In genomic region chr19:28185646-28186045, GRCh38 we compare ENCODE assay signal across 24 cellular contexts.
DNase-seq lines count a peak whose midpoint lies in the region; ATAC-seq, FAIRE-seq and TF ChIP-seq lines count a peak whose summit lies in the region.
"Had no signal": no experiment of that assay in that cellular context is flagged by ENCODE, and none has a peak within 500 bp of the region (broad histone marks: within the 10 kb centered on the region; RNA-seq: fewer than 3 reads in every experiment).

No MANE protein-coding gene starts in this region.

- in situ Hi-C loops in GM13976 (cut with MboI; ENCODE audit: low sequenced_read_pairs, unreplicated experiment), result no loop called here

- H3K4me1 Mint-ChIP-seq in astrocyte (ENCODE audit: low read depth, unreplicated experiment), result peaks cover 15% of the 10 kb centered on the region
- H3K4me1 Mint-ChIP-seq in immature natural killer cell, result no peaks in the 10 kb centered on the region
- H3K4me1 Mint-ChIP-seq: CD4-positive, CD25-positive, alpha-beta regulatory T cell had no signal

- no peak overlapping the region for H2AFZ ChIP-seq in astrocyte (ENCODE audit: low read depth, low read length)

- H3K4me1 ChIP-seq in astrocyte (ENCODE audit: insufficient read depth, low read length), result peaks cover 4% of the 10 kb centered on the region
- H3K4me1 ChIP-seq: BE2C had no signal

- no peak overlapping the region for H3K4me3 ChIP-seq in astrocyte (ENCODE audit: insufficient read depth, low read depth, low read length)
- H3K4me3 ChIP-seq: K562, MG63 had no signal

- no peak overlapping the region for H3K4me3 Mint-ChIP-seq in astrocyte (ENCODE audit: unreplicated experiment)
- H3K4me3 Mint-ChIP-seq in immature natural killer cell, result no peak overlapping the region
- H3K4me3 Mint-ChIP-seq: CD4-positive, CD25-positive, alpha-beta regulatory T cell had no signal

- TF ChIP-seq CTCF in astrocyte (IDR thresholded peaks at IDR 0.05; ENCODE audit: insufficient read depth, low read depth, low read length), result no peak
- no peak for TF ChIP-seq CTCF in GM13976 (IDR thresholded peaks at IDR 0.05; ENCODE audit: borderline replicate concordance, control extremely low read depth, extremely low read depth, insufficient read depth, missing control alignments)

- H3K9me3 Mint-ChIP-seq in astrocyte (ENCODE audit: unreplicated experiment) (peaks cover 6% of the 10 kb centered on the region), immature natural killer cell (peaks cover 0 to 18% (median 4%) of the 10 kb centered on the region in 6 donors)

- H3K36me3 Mint-ChIP-seq in astrocyte (ENCODE audit: low read depth, unreplicated experiment) (no peaks in the 10 kb centered on the region), immature natural killer cell (peaks cover 0 to 5% (median 0%) of the 10 kb centered on the region in 3 donors)
- H3K36me3 Mint-ChIP-seq: CD4-positive, CD25-positive, alpha-beta regulatory T cell had no signal

- no peak overlapping the region for H3K9ac ChIP-seq in astrocyte (ENCODE audit: low read length)

- no peak for ATAC-seq in HG03354 (IDR thresholded peaks at IDR 0.05; ENCODE audit: poor library complexity, severe bottlenecking, unreplicated experiment)
- ATAC-seq: HCT116, HepG2, K562 had no signal

- no peak for TF ChIP-seq POLR2A in erythroblast (IDR thresholded peaks at IDR 0.05; ENCODE audit: low read length)

- H3K9me3 ChIP-seq in astrocyte (ENCODE audit: insufficient read depth, low read depth, low read length), result no peaks in the 10 kb centered on the region
- H3K9me3 ChIP-seq: BE2C, MG63 had no signal

- peak overlapping the region; percentile 53 for H3K27ac Mint-ChIP-seq in astrocyte (ENCODE audit: unreplicated experiment)
- H3K27ac Mint-ChIP-seq in immature natural killer cell, result no peak overlapping the region
- H3K27ac Mint-ChIP-seq: CD4-positive, CD25-positive, alpha-beta regulatory T cell had no signal

- no peak overlapping the region for H3K27ac ChIP-seq in astrocyte (ENCODE audit: low read depth, low read length)

- no peaks in the 10 kb centered on the region for H4K20me1 ChIP-seq in astrocyte (ENCODE audit: insufficient read depth, low read length)

- H3K36me3 ChIP-seq in astrocyte (ENCODE audit: insufficient read depth, low read length), result no peaks in the 10 kb centered on the region
- H3K36me3 ChIP-seq: BE2C, MG63 had no signal

- H3K27me3 Mint-ChIP-seq in astrocyte (ENCODE audit: low read depth, unreplicated experiment) (peaks cover 1% of the 10 kb centered on the region), immature natural killer cell (ENCODE audit: low read depth in 3 of 3) (peaks cover 1 to 5% (median 1%) of the 10 kb centered on the region in 3 donors)
- H3K27me3 Mint-ChIP-seq: CD4-positive, CD25-positive, alpha-beta regulatory T cell had no signal

- FAIRE-seq in astrocyte (lab: Jason Lieb, UNC), result no peak
- FAIRE-seq: GM12891, HepG2, K562 had no signal

- peak; percentile 65 for DNase-seq in Ammon's horn (ENCODE audit: low spot score)
- DNase-seq in astrocyte (ENCODE audit: low read depth), result peak; percentile 18
- peak; percentile 15 for DNase-seq in inferior parietal cortex (ENCODE audit: extremely low spot score)
- DNase-seq in occipital lobe (lab: John Stamatoyannopoulos, UW), result peak; percentile 4
- DNase-seq in immature natural killer cell, result no peak
- no peak for DNase-seq in GM13976 (ENCODE audit: low spot score)
- no peak for DNase-seq in erythroblast (lab: John Stamatoyannopoulos, UW)
- DNase-seq: BE2C; CD4-positive, CD25-positive, alpha-beta regulatory T cell; COR-L47; DMS79; GOT3; NCI-H1417; NCI-H1694 treated with DMSO at 0.1 percent for 48 hours; NCI-H2081 treated with DMSO at 0.1 percent for 48 hours; NCI-H446; NCI-H526; SHP77 had no signal

- H3K27me3 ChIP-seq in astrocyte (ENCODE audit: insufficient read depth, low read length), result no peaks in the 10 kb centered on the region
- H3K27me3 ChIP-seq: BE2C, MG63 had no signal

- H3K79me2 ChIP-seq in astrocyte (ENCODE audit: insufficient read depth, low read length), result no peaks in the 10 kb centered on the region

- H3K4me2 ChIP-seq in astrocyte (ENCODE audit: low read length), result peak overlapping the region; percentile 5

Comparison
In these comparisons a context has a peak if more than half of its experiments do, and no peak if none do; other contexts are left out.
1. DNase-seq: peak in Ammon's horn (single experiment), astrocyte (single experiment), inferior parietal cortex (single experiment) and occipital lobe (single experiment); none in immature natural killer cell (0 of 3), GM13976 (single experiment) and erythroblast (0 of 2).